8 cellular contexts compared by ENCODE assay signal in the genomic region with DNA sequence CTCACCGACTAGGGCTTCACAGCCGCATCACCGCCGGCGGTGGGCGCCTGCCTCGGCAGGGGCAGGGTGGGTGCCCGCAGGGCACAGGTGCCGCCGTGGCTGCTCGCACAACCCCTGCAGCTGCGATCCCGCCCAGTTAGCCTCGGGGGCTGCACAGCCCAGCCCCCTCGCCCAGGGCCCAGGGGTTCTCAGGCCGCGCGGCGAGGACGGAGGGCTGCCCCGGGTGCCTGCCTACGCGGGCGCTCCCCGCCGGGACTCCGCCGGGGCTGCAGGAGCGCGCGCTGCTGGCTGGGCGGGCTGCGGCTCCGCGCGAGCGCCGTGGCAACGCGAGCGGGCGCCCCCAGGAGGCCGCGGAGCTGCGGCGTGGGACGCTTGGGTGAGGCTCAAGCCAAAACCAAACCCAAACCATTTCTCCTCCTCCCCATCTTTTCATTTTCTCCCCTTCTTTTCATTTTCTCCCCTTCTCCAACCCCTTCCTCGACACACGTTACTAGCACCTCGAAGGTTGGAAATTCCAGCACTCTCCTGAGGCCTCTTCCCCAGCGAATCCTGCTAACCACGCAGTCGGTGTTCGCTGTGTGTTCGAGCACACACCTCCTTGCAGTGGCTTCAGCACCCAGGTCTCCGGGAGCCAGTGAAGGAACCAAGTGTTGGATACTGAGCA. TPM values are rescaled to one million over a fixed set of nuclear protein-coding genes. Genes with fewer than 3 reads are reported as not detected.
DNase-seq lines count a peak whose midpoint lies in the region; ATAC-seq and TF ChIP-seq lines count a peak whose summit lies in the region.

A gene with protein sequence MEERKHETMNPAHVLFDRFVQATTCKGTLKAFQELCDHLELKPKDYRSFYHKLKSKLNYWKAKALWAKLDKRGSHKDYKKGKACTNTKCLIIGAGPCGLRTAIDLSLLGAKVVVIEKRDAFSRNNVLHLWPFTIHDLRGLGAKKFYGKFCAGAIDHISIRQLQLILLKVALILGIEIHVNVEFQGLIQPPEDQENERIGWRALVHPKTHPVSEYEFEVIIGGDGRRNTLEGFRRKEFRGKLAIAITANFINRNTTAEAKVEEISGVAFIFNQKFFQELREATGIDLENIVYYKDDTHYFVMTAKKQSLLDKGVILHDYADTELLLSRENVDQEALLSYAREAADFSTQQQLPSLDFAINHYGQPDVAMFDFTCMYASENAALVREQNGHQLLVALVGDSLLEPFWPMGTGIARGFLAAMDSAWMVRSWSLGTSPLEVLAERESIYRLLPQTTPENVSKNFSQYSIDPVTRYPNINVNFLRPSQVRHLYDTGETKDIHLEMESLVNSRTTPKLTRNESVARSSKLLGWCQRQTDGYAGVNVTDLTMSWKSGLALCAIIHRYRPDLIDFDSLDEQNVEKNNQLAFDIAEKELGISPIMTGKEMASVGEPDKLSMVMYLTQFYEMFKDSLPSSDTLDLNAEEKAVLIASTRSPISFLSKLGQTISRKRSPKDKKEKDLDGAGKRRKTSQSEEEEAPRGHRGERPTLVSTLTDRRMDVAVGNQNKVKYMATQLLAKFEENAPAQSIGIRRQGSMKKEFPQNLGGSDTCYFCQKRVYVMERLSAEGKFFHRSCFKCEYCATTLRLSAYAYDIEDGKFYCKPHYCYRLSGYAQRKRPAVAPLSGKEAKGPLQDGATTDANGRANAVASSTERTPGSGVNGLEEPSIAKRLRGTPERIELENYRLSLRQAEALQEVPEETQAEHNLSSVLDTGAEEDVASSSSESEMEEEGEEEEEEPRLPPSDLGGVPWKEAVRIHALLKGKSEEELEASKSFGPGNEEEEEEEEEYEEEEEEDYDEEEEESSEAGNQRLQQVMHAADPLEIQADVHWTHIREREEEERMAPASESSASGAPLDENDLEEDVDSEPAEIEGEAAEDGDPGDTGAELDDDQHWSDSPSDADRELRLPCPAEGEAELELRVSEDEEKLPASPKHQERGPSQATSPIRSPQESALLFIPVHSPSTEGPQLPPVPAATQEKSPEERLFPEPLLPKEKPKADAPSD (N-terminal part only) (minus strand): TSS at position 286 of the 664 bp plus-strand sequence. CDS start 117,749 bp downstream, outside the sequence.

- peak; percentile 88 to 92 for ATAC-seq in activated CD4-positive, CD25-positive, alpha-beta regulatory T cell treated with anti-CD3 and anti-CD28 coated beads, Interleukin-2, amount 50 U/mL, for 24 hours
- no peak for ATAC-seq in GM21737 (IDR thresholded peaks at IDR 0.05; ENCODE audit: unreplicated experiment)

- H3F3A ChIP-seq in smooth muscle cell (ENCODE audit: low read depth), result no peaks in the 10 kb centered on the region

- peak within 1 kb of the TSS; percentile 94 for H2AFZ ChIP-seq in smooth muscle cell (ENCODE audit: low read depth)

- H3K4me3 ChIP-seq in smooth muscle cell, result peak within 1 kb of the TSS; percentile 83

- H3K4me2 ChIP-seq in smooth muscle cell, result peak within 1 kb of the TSS; percentile 100

- no peaks in the 10 kb centered on the region for H3K9me3 ChIP-seq in smooth muscle cell (replicated peaks; ENCODE audit: low read depth)

- DNase-seq in SHP77 (lab: John Stamatoyannopoulos, UW) (peak; percentile 37 to 58), SHP77 treated with DMSO at 0.1 percent for 48 hours (lab: John Stamatoyannopoulos, UW) (no peak), NCI-H1105 treated with DMSO at 0.1 percent for 48 hours (lab: John Stamatoyannopoulos, UW) (peak; percentile 55), inferior parietal cortex (ENCODE audit: extremely low spot score) (peak; percentile 74), smooth muscle cell (lab: John Stamatoyannopoulos, UW; ENCODE audit: unreplicated experiment) (peak; percentile 24)
- peak; percentile 57 for DNase-seq in central memory CD4-positive, alpha-beta T cell

- WGBS in smooth muscle cell (ENCODE audit: low lambda C conversion rate), result 4% methylated on average over 40 of the region's 56 CpGs

- no peak within 1 kb of the TSS for H3K9ac ChIP-seq in smooth muscle cell (ENCODE audit: low read depth)

- TF ChIP-seq CTCF in smooth muscle cell (IDR thresholded peaks at IDR 0.05; ENCODE audit: borderline replicate concordance, insufficient read depth, poor library complexity, severe bottlenecking), result peak; percentile 46

- H3K4me1 ChIP-seq in smooth muscle cell (ENCODE audit: low read depth), result no peaks in the 10 kb centered on the region

- no peaks in the 10 kb centered on the region for H3K79me2 ChIP-seq in smooth muscle cell (ENCODE audit: low read depth)

- peaks cover 8% of the 10 kb centered on the region for H3K27me3 ChIP-seq in smooth muscle cell (ENCODE audit: low read depth)

- H3K27ac ChIP-seq in smooth muscle cell (ENCODE audit: low read depth), result no peak within 1 kb of the TSS

- no peaks in the 10 kb centered on the region for H3K36me3 ChIP-seq in smooth muscle cell (ENCODE audit: low read depth)

- no peaks in the 10 kb centered on the region for H4K20me1 ChIP-seq in smooth muscle cell (ENCODE audit: low read depth)

RNA-seq across cellular contexts. Expression of the gene that starts here (rescaled TPM):
- total RNA-seq in smooth muscle cell, result 15.4 and 28.6 TPM in 2 replicates
- polyA plus RNA-seq in smooth muscle cell, result 3.1 and 9.5 TPM in 2 replicates
